Comparison of ENCODE assay signal across 1 cellular context in genomic region chr1:226061793-226062557, GRCh38.
TF ChIP-seq lines count a peak whose summit lies in the region.

No MANE protein-coding gene starts in this region.

TF ChIP-seq in HepG2, 621 proteins besides CTCF, POLR2A, EP300 and RAD21 (continued from another document and continues in another):
- TF ChIP-seq PREB (CRISPR knock-in tag; IDR thresholded peaks at IDR 0.05): no peak
- TF ChIP-seq NFKB2 (CRISPR knock-in tag; IDR thresholded peaks at IDR 0.05; ENCODE audit: borderline replicate concordance): peak; percentile 81; the same call in 1 of the 2 replicates
- no peak for TF ChIP-seq FOXP1 (IDR thresholded peaks at IDR 0.05)
- TF ChIP-seq FOXP1 (CRISPR knock-in tag; IDR thresholded peaks at IDR 0.05): no peak; the same call in 1 of the 2 replicates
- TF ChIP-seq CCAR2 (optimal IDR thresholded peaks at IDR 0.05; ENCODE audit: low read depth, low read length): no peak
- no peak for TF ChIP-seq RBM22 (optimal IDR thresholded peaks at IDR 0.05; ENCODE audit: low read length)
- TF ChIP-seq ZSCAN12 (CRISPR knock-in tag; IDR thresholded peaks at IDR 0.05): no peak
- peak; percentile 91 for TF ChIP-seq MAX (IDR thresholded peaks at IDR 0.05)
- no peak for TF ChIP-seq TAF15 (IDR thresholded peaks at IDR 0.05; ENCODE audit: low read depth, low read length, poor library complexity, severe bottlenecking)
- no peak for TF ChIP-seq NR1H2 (CRISPR knock-in tag; IDR thresholded peaks at IDR 0.05; ENCODE audit: borderline replicate concordance, low read depth)
- no peak for TF ChIP-seq ZBED4 (CRISPR knock-in tag; IDR thresholded peaks at IDR 0.05; ENCODE audit: borderline replicate concordance)
- TF ChIP-seq ATF1 (CRISPR knock-in tag; IDR thresholded peaks at IDR 0.05): no peak
- peak; percentile 31; the same call in 1 of the 2 replicates for TF ChIP-seq ETV5 (CRISPR knock-in tag; IDR thresholded peaks at IDR 0.05; ENCODE audit: borderline replicate concordance)
- no peak for TF ChIP-seq DNMT1 (CRISPR knock-in tag; IDR thresholded peaks at IDR 0.05)
- TF ChIP-seq TGIF2 (CRISPR knock-in tag; IDR thresholded peaks at IDR 0.05): no peak
- peak; percentile 52 for TF ChIP-seq ARID4A (CRISPR knock-in tag; IDR thresholded peaks at IDR 0.05; ENCODE audit: borderline replicate concordance)
- TF ChIP-seq MNT (IDR thresholded peaks at IDR 0.05): no peak
- TF ChIP-seq ZNF546 (CRISPR knock-in tag; conservative IDR thresholded peaks at IDR 0.05): peak; percentile 38; the same call in 1 of the 2 replicates
- no peak for TF ChIP-seq ZNF567 (CRISPR knock-in tag; IDR thresholded peaks at IDR 0.05; ENCODE audit: borderline replicate concordance)
- no peak for TF ChIP-seq ZNF713 (CRISPR knock-in tag; IDR thresholded peaks at IDR 0.05)
- no peak for TF ChIP-seq SMARCC2 (IDR thresholded peaks at IDR 0.05)
- no peak; the same call in none of the 2 replicates for TF ChIP-seq REL (CRISPR knock-in tag; conservative IDR thresholded peaks at IDR 0.05)
- TF ChIP-seq FUBP1 (CRISPR knock-in tag; IDR thresholded peaks at IDR 0.05; ENCODE audit: borderline replicate concordance): no peak
- TF ChIP-seq ZNF816 (CRISPR knock-in tag; IDR thresholded peaks at IDR 0.05; ENCODE audit: borderline replicate concordance): no peak; the same call in 1 of the 2 replicates
- TF ChIP-seq E2F5 (CRISPR knock-in tag; conservative IDR thresholded peaks at IDR 0.05): peak; percentile 76; the same call in 1 of the 2 replicates
- peak; percentile 47; the same call in 1 of the 2 replicates for TF ChIP-seq ZNF746 (CRISPR knock-in tag; IDR thresholded peaks at IDR 0.05)
- TF ChIP-seq TSC22D2 (CRISPR knock-in tag; IDR thresholded peaks at IDR 0.05; ENCODE audit: borderline replicate concordance): no peak
- peak; percentile 29; the same call in 1 of the 2 replicates for TF ChIP-seq ZNF543 (CRISPR knock-in tag; IDR thresholded peaks at IDR 0.05)
- TF ChIP-seq CREB3 (CRISPR knock-in tag; IDR thresholded peaks at IDR 0.05): no peak
- TF ChIP-seq ZMAT3 (CRISPR knock-in tag; conservative IDR thresholded peaks at IDR 0.05): 0 out of 2 replicates have a peak, but pooled peaks have one; percentile 34
- no peak for TF ChIP-seq ZBTB7B (CRISPR knock-in tag; IDR thresholded peaks at IDR 0.05)
- TF ChIP-seq NR2F1 (CRISPR knock-in tag; IDR thresholded peaks at IDR 0.05): no peak
- peak; percentile 70 for TF ChIP-seq KDM2A (CRISPR knock-in tag; IDR thresholded peaks at IDR 0.05; ENCODE audit: borderline replicate concordance, low read depth)
- no peak for TF ChIP-seq ZNF564 (CRISPR knock-in tag; IDR thresholded peaks at IDR 0.05)
- TF ChIP-seq SP2 (CRISPR knock-in tag; IDR thresholded peaks at IDR 0.05): peak; percentile 27; the same call in 1 of the 2 replicates
- no peak for TF ChIP-seq ZBTB34 (CRISPR knock-in tag; IDR thresholded peaks at IDR 0.05)
- peak; percentile 77; the same call in 1 of the 2 replicates for TF ChIP-seq ZNF598 (CRISPR knock-in tag; IDR thresholded peaks at IDR 0.05; ENCODE audit: borderline replicate concordance)
- TF ChIP-seq ZNF7 (CRISPR knock-in tag; IDR thresholded peaks at IDR 0.05): no peak
- no peak for TF ChIP-seq HBP1 (CRISPR knock-in tag; IDR thresholded peaks at IDR 0.05; ENCODE audit: low read depth)
- peak; percentile 84 for TF ChIP-seq POLR2G (IDR thresholded peaks at IDR 0.05; ENCODE audit: low read depth, low read length)
- no peak for TF ChIP-seq ZNF282 (IDR thresholded peaks at IDR 0.05; ENCODE audit: partially characterized antibody)
- TF ChIP-seq KDM5A (IDR thresholded peaks at IDR 0.05; ENCODE audit: borderline replicate concordance, low read length): no peak; the same call in 1 of the 2 replicates
- no peak for TF ChIP-seq ZNF17 (CRISPR knock-in tag; IDR thresholded peaks at IDR 0.05)
- TF ChIP-seq NFE2L2 (IDR thresholded peaks at IDR 0.05; ENCODE audit: low read length): no peak
- no peak for TF ChIP-seq ZNF496 (CRISPR knock-in tag; IDR thresholded peaks at IDR 0.05; ENCODE audit: insufficient replicate concordance)
- TF ChIP-seq ZNF639 (CRISPR knock-in tag; conservative IDR thresholded peaks at IDR 0.05): peak; percentile 79
